Comparison of ENCODE assay signal across 12 cellular contexts in the genomic region with DNA sequence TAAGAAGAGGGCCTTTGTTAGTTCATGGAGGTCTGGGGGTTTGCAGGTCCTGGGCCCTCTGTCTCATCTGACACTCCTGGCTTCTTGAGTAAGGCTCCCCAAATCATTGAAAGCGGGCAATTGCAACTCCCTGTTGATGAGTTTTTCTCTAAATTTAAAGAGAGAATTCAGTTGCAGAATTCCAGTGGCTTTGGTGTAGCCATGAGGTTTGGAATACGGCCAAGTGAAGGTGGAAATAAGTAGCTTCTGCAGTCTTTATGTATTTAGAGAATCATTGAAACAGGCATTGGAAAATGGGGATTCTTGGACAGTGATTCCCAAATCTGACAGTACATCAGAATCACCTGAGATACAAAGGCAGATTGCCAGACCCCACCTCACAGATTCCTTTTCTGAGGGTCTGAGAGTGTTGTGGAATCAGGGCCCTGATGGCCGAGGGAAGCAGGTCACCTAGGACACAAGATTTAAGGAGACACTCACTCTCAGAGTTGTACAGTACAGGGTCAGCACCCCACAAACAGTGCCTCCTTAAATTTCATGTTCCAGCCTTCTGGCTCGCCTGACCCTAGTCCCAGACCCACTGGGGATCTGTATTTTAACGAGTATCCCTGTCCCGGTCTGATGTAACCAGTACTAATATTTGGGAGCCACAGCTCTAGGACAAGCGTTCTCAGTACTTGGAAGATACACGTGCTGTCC. TPM values are rescaled to one million over a fixed set of nuclear protein-coding genes. Genes with fewer than 3 reads are reported as not detected.
DNase-seq lines count a peak whose midpoint lies in the region; ATAC-seq and TF ChIP-seq lines count a peak whose summit lies in the region.
"Had no signal": no experiment of that assay in that cellular context is flagged by ENCODE, and none has a peak within 500 bp of the region (broad histone marks: within the 10 kb centered on the region; RNA-seq: fewer than 3 reads in every experiment).

No MANE protein-coding gene starts in this region.

- H3K36me3 ChIP-seq in PC-9 (ENCODE audit: low read depth) (no peaks in the 10 kb centered on the region), mucosa of rectum (ENCODE audit: control insufficient read depth in 2 of 2, insufficient read depth in 2 of 2, low read length in 2 of 2) (no peaks in the 10 kb centered on the region), thoracic aorta (no peaks in the 10 kb centered on the region)

- no peaks in the 10 kb centered on the region for H3K9me3 ChIP-seq in PC-9 (ENCODE audit: insufficient read depth, low read depth)
- no peaks in the 10 kb centered on the region for H3K9me3 ChIP-seq in mucosa of rectum (ENCODE audit: control insufficient read depth in 2 of 2, low read length in 2 of 2)
- H3K9me3 ChIP-seq in thoracic aorta: no peaks in the 10 kb centered on the region

- peaks cover 66% of the 10 kb centered on the region for H3K4me1 ChIP-seq in PC-9 (replicated peaks; ENCODE audit: insufficient read depth)
- H3K4me1 ChIP-seq in mucosa of rectum (ENCODE audit: control insufficient read depth in 2 of 2, insufficient read depth in 2 of 2, low read length in 2 of 2): peaks cover 85 to 90% of the 10 kb centered on the region in 2 donors
- H3K4me1 ChIP-seq in thoracic aorta (ENCODE audit: control insufficient read depth in 1 of 2, low read depth in 2 of 2): peaks cover 93 to 99% of the 10 kb centered on the region in 2 donors

- peaks cover 7% of the 10 kb centered on the region; the same call in 1 of the 2 replicates for H3K79me2 ChIP-seq in PC-9 (ENCODE audit: low read depth)

- no peaks in the 10 kb centered on the region for H3K27me3 ChIP-seq in PC-9 (ENCODE audit: insufficient read depth, low read depth)
- H3K27me3 ChIP-seq in dorsolateral prefrontal cortex: no peaks in the 10 kb centered on the region
- no peaks in the 10 kb centered on the region for H3K27me3 ChIP-seq in mucosa of rectum (ENCODE audit: control insufficient read depth in 2 of 2, insufficient read depth in 2 of 2, low read length in 2 of 2)
- no peaks in the 10 kb centered on the region for H3K27me3 ChIP-seq in thoracic aorta (replicated peaks; ENCODE audit: insufficient read depth)

- H3K4me2 ChIP-seq in PC-9: peak overlapping the region; percentile 57; the same call in 1 of the 2 replicates

- H3F3A ChIP-seq in PC-9 (ENCODE audit: insufficient read depth, low read depth): peaks cover 35% of the 10 kb centered on the region

- DNase-seq in PC-9: no peak
- no peak for DNase-seq in dorsolateral prefrontal cortex
- DNase-seq in thoracic aorta (ENCODE audit: low spot score): no peak
- no peak for DNase-seq in activated CD4-positive, alpha-beta T cell treated with anti-CD3 and anti-CD28 coated beads, Interleukin-2, amount 50 U/mL, for 48 hours
- DNase-seq in HPDE6-E6E7 (ENCODE audit: extremely low spot score): no peak
- DNase-seq: activated CD8-positive, alpha-beta memory T cell treated with anti-CD3 and anti-CD28 coated beads, Interleukin-2, amount 50 U/mL, for 4 hours; Calu3; NCI-H1694; T1000 had no signal

- no peak overlapping the region for H3K27ac ChIP-seq in PC-9
- peak overlapping the region; percentile 90 to 100 (median 99) for H3K27ac ChIP-seq in dorsolateral prefrontal cortex
- H3K27ac ChIP-seq in mucosa of rectum (ENCODE audit: low read depth in 2 of 2, low read length in 2 of 2): peak overlapping the region; percentile 32 to 85
- peak overlapping the region; percentile 89 to 91 for H3K27ac ChIP-seq in thoracic aorta

- TF ChIP-seq CTCF in PC-9 (conservative IDR thresholded peaks at IDR 0.05) (no peak), dorsolateral prefrontal cortex (IDR thresholded peaks at IDR 0.05 in 54 of 56, conservative IDR thresholded peaks at IDR 0.05 in 2 of 56; ENCODE audit: low read depth in 1 of 56, partially characterized antibody in 56 of 56) (no peak), thoracic aorta (IDR thresholded peaks at IDR 0.05) (no peak)

- no TSS peak for BruUV-seq in PC-9 (replicated peaks; lab: Mats Ljungman, UMichigan)

- no peak overlapping the region for H3K9ac ChIP-seq in mucosa of rectum (ENCODE audit: low read depth in 1 of 2, low read length in 2 of 2)

- POLR2A ChIA-PET in PC-9 (lab: Charles Lee; ENCODE audit: unreplicated experiment): no interaction called here

- no peak overlapping the region for H2AFZ ChIP-seq in PC-9

- intact Hi-C loops in PC-9 (cut with micrococcal nuclease; ENCODE audit: unreplicated experiment): no loop called here
- intact Hi-C loops in dorsolateral prefrontal cortex (cut with DNase I): loop anchor here (5.0 kb wide), 2 partner anchors 37 to 58 kb away; a partner anchor contains a TSS

- ATAC-seq in thoracic aorta (ENCODE audit: insufficient number of reproducible peaks, low FRiP score, low read depth): no peak
- no peak for ATAC-seq in HG02852 (IDR thresholded peaks at IDR 0.05; ENCODE audit: unreplicated experiment)
- ATAC-seq: GM12878 had no signal

- H4K20me1 ChIP-seq in PC-9 (ENCODE audit: insufficient read depth): no peaks in the 10 kb centered on the region

- H3K4me3 ChIP-seq in PC-9 (no peak overlapping the region), dorsolateral prefrontal cortex (peak overlapping the region in 5 of 59 donors; percentile 3 to 11 (median 4)), mucosa of rectum (ENCODE audit: low read length in 2 of 2) (no peak overlapping the region), thoracic aorta (no peak overlapping the region)
- H3K4me3 ChIP-seq: GM12878 had no signal

- CTCF ChIA-PET in PC-9 (lab: Charles Lee): no interaction called here

- H3K9me2 ChIP-seq in PC-9 (ENCODE audit: insufficient read depth): no peaks in the 10 kb centered on the region

RNA-seq across cellular contexts. Expression of a gene that starts 37.7 kb away (rescaled TPM):
- total RNA-seq in PC-9 (2021) (11.6 and 12.9 TPM in 2 replicates), dorsolateral prefrontal cortex (100 to 1,000 TPM in 1 of 120 experiments, 10 to 100 TPM in 119; 35.6 to 117 (median 58.9) TPM), thoracic aorta (10 to 100 TPM; 64.2 to 79.9 TPM)
